ENCODE assay signal across 12 cellular contexts in the genomic region with DNA sequence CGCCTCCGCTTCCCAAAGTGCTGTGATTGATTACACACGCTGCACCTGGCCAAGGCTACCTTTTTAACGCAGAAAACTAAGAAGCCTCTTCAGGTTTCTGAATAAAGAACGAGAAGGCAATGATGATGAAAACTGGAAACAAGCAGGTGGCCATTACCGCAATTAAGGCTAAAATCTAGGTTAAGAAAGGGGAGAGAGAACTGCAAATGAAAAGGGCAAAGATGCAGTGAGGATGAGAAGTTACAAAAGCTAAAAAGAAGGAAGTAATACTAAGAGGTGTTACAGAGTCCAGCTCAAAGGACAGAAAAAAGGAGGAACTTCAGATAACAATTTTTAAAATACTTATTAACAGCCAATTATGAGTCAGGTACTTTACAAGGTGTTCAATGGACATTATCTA.
A peak's percentile ranks its signal among the peaks of the same experiment; 100 is the strongest.
DNase-seq lines count a peak whose midpoint lies in the region; ATAC-seq and FAIRE-seq lines count a peak whose summit lies in the region.
"Had no signal": no experiment of that assay in that cellular context is flagged by ENCODE, and none has a peak within 500 bp of the region (broad histone marks: within the 10 kb centered on the region; RNA-seq: fewer than 3 reads in every experiment).

No MANE protein-coding gene starts in this region.

- no peak overlapping the region for H3K18ac ChIP-seq in trophoblast cell (ENCODE audit: low read length)

- H3K79me2 ChIP-seq in trophoblast cell (ENCODE audit: control insufficient read depth, insufficient read depth, low read length, poor library complexity): no peaks in the 10 kb centered on the region

- DNase-seq in GM18507 (ENCODE audit: extremely low spot score, insufficient read length, low read depth) (no peak), SKM-1 (lab: John Stamatoyannopoulos, UW; ENCODE audit: unreplicated experiment) (peak; percentile 30), memory B cell (ENCODE audit: low spot score in 2 of 2) (peak in 1 of 2 donors; percentile 9), SHP77 (lab: John Stamatoyannopoulos, UW) (no peak), trophoblast cell (no peak), GDM1 (lab: John Stamatoyannopoulos, UW) (no peak)
- DNase-seq: hypothalamus; NCI-H1694; stimulated activated CD4-positive, alpha-beta T cell treated with anti-CD3 and anti-CD28 coated beads, Interleukin-15, amount 100 ng/mL, for 24 hours had no signal

- H3K4me2 ChIP-seq in trophoblast cell (ENCODE audit: low read length): no peak overlapping the region

- peak overlapping the region; percentile 51 for H3K27ac Mint-ChIP-seq in memory B cell

- no peaks in the 10 kb centered on the region for H3K79me1 ChIP-seq in trophoblast cell (ENCODE audit: low read length)

- no peak overlapping the region for H4K12ac ChIP-seq in trophoblast cell (ENCODE audit: low read depth, low read length)

- no peak overlapping the region for H3K4ac ChIP-seq in trophoblast cell (ENCODE audit: low read depth, low read length)

- peaks cover 3 to 9% of the 10 kb centered on the region in 2 experiments for H3K36me3 ChIP-seq in trophoblast cell (ENCODE audit: control insufficient read depth in 1 of 2, insufficient read depth in 2 of 2, low read length in 2 of 2)

- H4K91ac ChIP-seq in trophoblast cell (ENCODE audit: low read depth, low read length): no peak overlapping the region

- ATAC-seq in GM21381 (IDR thresholded peaks at IDR 0.05; ENCODE audit: unreplicated experiment) (peak; percentile 42), memory B cell (ENCODE audit: low read depth) (peak; percentile 89), HG03342 (IDR thresholded peaks at IDR 0.05; ENCODE audit: unreplicated experiment) (no peak)

- no peak overlapping the region for H3K23ac ChIP-seq in trophoblast cell (ENCODE audit: low read length)

- no peaks in the 10 kb centered on the region for H3K4me1 ChIP-seq in trophoblast cell (ENCODE audit: control insufficient read depth in 1 of 2, insufficient read depth in 2 of 2, low read length in 2 of 2)
- H3K4me1 ChIP-seq: suprapubic skin had no signal

- no peak overlapping the region for H3K4me3 ChIP-seq in trophoblast cell (ENCODE audit: low read depth, low read length)
- H3K4me3 ChIP-seq: suprapubic skin had no signal

- H3K4me1 Mint-ChIP-seq in memory B cell: peaks cover 9% of the 10 kb centered on the region

- no peak overlapping the region for H3K14ac ChIP-seq in trophoblast cell (ENCODE audit: low read length)

- H3K9ac ChIP-seq in trophoblast cell (ENCODE audit: low read length): no peak overlapping the region

- WGBS in trophoblast cell (ENCODE audit: extremely low coverage, insufficient coverage, insufficient read length): no CpG with 5 or more reads among the region's 6 CpGs

- no peak overlapping the region for H2BK5ac ChIP-seq in trophoblast cell (ENCODE audit: low read depth, low read length, poor library complexity)

- no peak overlapping the region for H2BK12ac ChIP-seq in trophoblast cell (ENCODE audit: low read length)

- H3K4me3 Mint-ChIP-seq in memory B cell: no peak overlapping the region

- H3K36me3 Mint-ChIP-seq in memory B cell: peaks cover 6% of the 10 kb centered on the region

- H2BK120ac ChIP-seq in trophoblast cell (ENCODE audit: insufficient read depth, low read length, poor library complexity): no peak overlapping the region

- no peak overlapping the region for H4K8ac ChIP-seq in trophoblast cell (ENCODE audit: low read depth, low read length)

- peak; percentile 74 for FAIRE-seq in GM18507 (lab: Jason Lieb, UNC)

- no peak overlapping the region for H2AFZ ChIP-seq in trophoblast cell (ENCODE audit: insufficient read depth, low read length, poor library complexity)

- H3K27ac ChIP-seq in trophoblast cell (ENCODE audit: low read depth, low read length): no peak overlapping the region
- H3K27ac ChIP-seq: suprapubic skin had no signal

- no peaks in the 10 kb centered on the region for H3K27me3 Mint-ChIP-seq in memory B cell

- no peaks in the 10 kb centered on the region for H3K9me3 Mint-ChIP-seq in memory B cell

- no peaks in the 10 kb centered on the region for H3K27me3 ChIP-seq in trophoblast cell (ENCODE audit: insufficient read depth, low read length)
- H3K27me3 ChIP-seq: suprapubic skin had no signal

- H2AK5ac ChIP-seq in trophoblast cell (ENCODE audit: low read length): no peak overlapping the region

- no peaks in the 10 kb centered on the region for H3K9me3 ChIP-seq in trophoblast cell (ENCODE audit: insufficient read depth, low read depth, low read length)
- H3K9me3 ChIP-seq: suprapubic skin had no signal
